Comparison of ENCODE assay signal across 9 cellular contexts in the genomic region with DNA sequence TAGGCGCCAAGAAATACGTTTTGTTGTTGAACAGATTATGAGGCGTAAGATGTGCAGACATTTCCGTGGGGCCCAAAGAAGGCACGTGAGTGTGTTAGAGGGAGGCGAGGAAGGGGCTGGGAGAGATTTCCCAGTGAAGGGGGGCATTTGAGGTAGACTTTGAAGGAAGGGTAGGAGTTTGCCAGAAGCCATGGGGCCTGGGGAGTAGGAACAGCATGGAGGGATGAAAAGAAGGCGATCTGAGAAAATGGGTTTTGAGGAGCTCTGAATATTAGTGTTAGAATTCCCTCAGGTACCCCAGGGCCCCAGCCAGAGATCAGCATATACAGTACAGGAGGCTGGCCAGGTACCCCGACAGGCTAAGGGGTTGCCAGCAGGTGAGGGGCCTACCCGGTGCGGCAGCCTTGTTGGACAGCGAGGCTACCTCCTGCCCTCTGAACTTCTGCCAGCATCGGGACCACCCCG. TPM values are rescaled to one million over a fixed set of nuclear protein-coding genes. Genes with fewer than 3 reads are reported as not detected.
DNase-seq lines count a peak whose midpoint lies in the region; ATAC-seq and TF ChIP-seq lines count a peak whose summit lies in the region.
"Had no signal": no experiment of that assay in that cellular context is flagged by ENCODE, and none has a peak within 500 bp of the region (broad histone marks: within the 10 kb centered on the region; RNA-seq: fewer than 3 reads in every experiment).

No MANE protein-coding gene starts in this region.

- ATAC-seq in GM19351 (IDR thresholded peaks at IDR 0.05; ENCODE audit: unreplicated experiment): peak; percentile 10
- peak; percentile 35 for ATAC-seq in RWPE2 (ENCODE audit: low read depth)

- intact Hi-C loops in esophagus squamous epithelium (cut with DNase I): no loop called here

- WGBS in esophagus squamous epithelium, 2 donors: 28 to 38% methylated on average over 10 to 11 of the region's 13 CpGs

- H3K27ac ChIP-seq in RWPE2 (ENCODE audit: poor library complexity, severe bottlenecking) (peak overlapping the region; percentile 30), esophagus squamous epithelium (peak overlapping the region; percentile 87 to 93 (median 92))

- H3K4me1 ChIP-seq in RWPE2 (ENCODE audit: insufficient read depth, poor library complexity, severe bottlenecking) (no peaks in the 10 kb centered on the region), esophagus squamous epithelium (peaks cover 27 to 87% (median 32%) of the 10 kb centered on the region in 3 donors)

- H3K36me3 ChIP-seq in RWPE2 (ENCODE audit: low read depth) (peaks cover 34% of the 10 kb centered on the region), esophagus squamous epithelium (peaks cover 10 to 29% (median 20%) of the 10 kb centered on the region in 3 donors)

- TF ChIP-seq CTCF in RWPE2 (IDR thresholded peaks at IDR 0.05; ENCODE audit: poor library complexity, severe bottlenecking) (no peak), esophagus squamous epithelium (IDR thresholded peaks at IDR 0.05) (no peak), retinal pigment epithelial cell (conservative IDR thresholded peaks at IDR 0.05; ENCODE audit: low read depth, low read length) (no peak)

- H3K4me3 ChIP-seq in RWPE2 (ENCODE audit: severe bottlenecking): peak overlapping the region; percentile 64
- peak overlapping the region; percentile 89 to 95 (median 90) for H3K4me3 ChIP-seq in esophagus squamous epithelium
- H3K4me3 ChIP-seq in retinal pigment epithelial cell (ENCODE audit: low read length): peak overlapping the region; percentile 89

- TF ChIP-seq POLR2A in esophagus squamous epithelium (IDR thresholded peaks at IDR 0.05): no peak

- no peak for DNase-seq in RWPE2 (ENCODE audit: low spot score)
- no peak for DNase-seq in esophagus squamous epithelium (lab: John Stamatoyannopoulos, UW)
- DNase-seq in retinal pigment epithelial cell (ENCODE audit: low read depth): no peak
- no peak for DNase-seq in stimulated activated CD4-positive, alpha-beta T cell treated with anti-CD3 and anti-CD28 coated beads, Interleukin-1b, Interleukin-23, amount 100 ng/mL, for 48 hours
- no peak for DNase-seq in NOMO-1 treated with DMSO at 0.1 percent for 48 hours (lab: John Stamatoyannopoulos, UW; ENCODE audit: unreplicated experiment)
- DNase-seq in SIG-M5 (lab: John Stamatoyannopoulos, UW): no peak
- DNase-seq in effector CD4-positive, alpha-beta T cell: no peak

- H3K27me3 ChIP-seq in RWPE2 (ENCODE audit: insufficient read depth, poor library complexity, severe bottlenecking): no peaks in the 10 kb centered on the region
- H3K27me3 ChIP-seq in esophagus squamous epithelium: no peaks in the 10 kb centered on the region

- H3K9me3 ChIP-seq in RWPE2 (ENCODE audit: severe bottlenecking): no peaks in the 10 kb centered on the region
- no peaks in the 10 kb centered on the region for H3K9me3 ChIP-seq in esophagus squamous epithelium

RNA-seq across cellular contexts. Expression of gene MIEF1, which starts 0.4 kb away (rescaled TPM):
- total RNA-seq in esophagus squamous epithelium: 10 to 100 TPM; 21.4 to 34.2 (median 23.9) TPM

RNA-seq across cellular contexts. Expression of gene ATF4, which starts 18.7 kb away (rescaled TPM):
- total RNA-seq in esophagus squamous epithelium: 100 to 1,000 TPM; 170 to 288 (median 234) TPM

RNA-seq across cellular contexts. Expression of gene RPS19BP1, which starts 30.9 kb away (rescaled TPM):
- total RNA-seq in esophagus squamous epithelium: 100 to 1,000 TPM in 1 of 4 donors, 10 to 100 TPM in 3; 70.9 to 109 (median 88.1) TPM

RNA-seq across cellular contexts. Expression of gene MGAT3, which starts 44.9 kb away (rescaled TPM):
- 1 to 10 TPM in 1 of 4 donors, under 1 TPM in 3; 0.08 to 1.3 (median 0.62) TPM for total RNA-seq in esophagus squamous epithelium
- total RNA-seq: dermis microvascular lymphatic vessel endothelial cell had no signal
